Comparison of ENCODE assay signal across 1 cellular context in the genomic region with DNA sequence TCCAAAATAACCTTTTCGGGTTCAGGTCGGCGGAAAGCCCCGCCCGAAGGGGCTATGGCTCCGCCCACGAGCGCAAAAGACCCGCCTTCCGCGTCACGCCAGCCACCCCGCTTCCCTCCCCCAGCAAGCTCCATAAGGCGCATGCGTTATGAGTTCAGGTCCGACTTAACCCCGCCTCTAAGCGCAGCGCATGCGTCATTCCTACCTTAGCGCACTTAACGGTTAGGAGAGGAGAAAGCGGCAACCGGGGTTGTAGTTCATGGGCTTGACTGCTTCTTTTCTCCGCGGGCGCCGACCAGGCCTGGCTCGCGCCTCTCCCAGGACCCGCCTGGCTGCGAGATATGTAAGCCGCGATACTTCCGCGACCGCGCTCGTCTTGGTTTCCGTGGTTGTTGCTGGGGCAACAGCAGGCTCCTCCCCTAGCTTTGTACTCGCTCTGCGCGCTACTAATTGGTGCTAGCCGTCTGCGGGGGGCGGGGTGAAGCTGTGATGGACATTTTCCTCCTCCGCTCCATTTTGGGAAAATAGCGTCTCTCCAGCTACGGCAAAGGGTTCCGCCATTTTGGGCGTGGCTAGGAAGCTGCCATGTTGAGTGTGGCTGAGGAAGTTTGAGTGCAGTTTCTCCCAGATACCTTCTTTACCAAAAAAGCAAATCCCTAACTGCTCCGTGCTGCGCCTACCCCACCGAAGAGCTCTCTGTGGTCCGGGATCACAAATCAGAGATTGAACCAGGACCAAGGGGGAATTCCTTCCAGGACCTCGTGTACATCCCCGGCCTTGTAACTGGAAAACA.
TF ChIP-seq lines count a peak whose summit lies in the region.

A gene with protein sequence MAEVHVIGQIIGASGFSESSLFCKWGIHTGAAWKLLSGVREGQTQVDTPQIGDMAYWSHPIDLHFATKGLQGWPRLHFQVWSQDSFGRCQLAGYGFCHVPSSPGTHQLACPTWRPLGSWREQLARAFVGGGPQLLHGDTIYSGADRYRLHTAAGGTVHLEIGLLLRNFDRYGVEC (minus strand): TSS at position 397 of the 793 bp plus-strand sequence. CDS start 630 bp downstream, outside the sequence.

TF ChIP-seq in HEK293, 187 proteins besides CTCF, POLR2A, EP300 and RAD21 (continued from another document and continues in another):
- TF ChIP-seq EGR2 (tag by site-specific recombination; IDR thresholded peaks at IDR 0.05; ENCODE audit: low read depth) (0 out of 2 replicates have a peak, but pooled peaks have one; percentile 6), ZNF660 (tag by site-specific recombination; IDR thresholded peaks at IDR 0.05) (peak; percentile 86; the same call in 1 of the 2 replicates), ZNF549 (tag by site-specific recombination; IDR thresholded peaks at IDR 0.05) (no peak), ZNF610 (tag by site-specific recombination; IDR thresholded peaks at IDR 0.05; ENCODE audit: borderline replicate concordance) (0 out of 2 replicates have a peak, but pooled peaks have one; percentile 27), ZNF214 (tag by site-specific recombination; IDR thresholded peaks at IDR 0.05; ENCODE audit: borderline replicate concordance) (no peak), MYNN (tag by site-specific recombination; IDR thresholded peaks at IDR 0.05; ENCODE audit: borderline replicate concordance) (peak; percentile 82; the same call in 1 of the 2 replicates), GLI4 (tag by site-specific recombination; IDR thresholded peaks at IDR 0.05) (no peak), KLF7 (tag by site-specific recombination; IDR thresholded peaks at IDR 0.05; ENCODE audit: borderline replicate concordance) (peak; percentile 73; the same call in 1 of the 2 replicates), ZBTB48 (tag by site-specific recombination; IDR thresholded peaks at IDR 0.05) (peak; percentile 93), SP3 (tag by site-specific recombination; IDR thresholded peaks at IDR 0.05) (peak; percentile 91), MZF1 (tag by site-specific recombination; IDR thresholded peaks at IDR 0.05; ENCODE audit: borderline replicate concordance) (peak; percentile 81), ZNF701 (tag by site-specific recombination; IDR thresholded peaks at IDR 0.05) (no peak), ZNF629 (tag by site-specific recombination; IDR thresholded peaks at IDR 0.05) (peak; percentile 94), ZNF202 (tag by site-specific recombination; IDR thresholded peaks at IDR 0.05; ENCODE audit: borderline replicate concordance) (no peak), ZBTB17 (tag by site-specific recombination; IDR thresholded peaks at IDR 0.05) (peak; percentile 77), KLF8 (tag by site-specific recombination; IDR thresholded peaks at IDR 0.05) (peak; percentile 37; the same call in 1 of the 2 replicates), SP2 (tag by site-specific recombination; IDR thresholded peaks at IDR 0.05) (peak; percentile 92), ZNF175 (tag by site-specific recombination; IDR thresholded peaks at IDR 0.05) (no peak), ZNF747 (tag by site-specific recombination; IDR thresholded peaks at IDR 0.05) (no peak), ZNF843 (tag by site-specific recombination; IDR thresholded peaks at IDR 0.05) (no peak; the same call in 1 of the 2 replicates), GLIS1 (tag by site-specific recombination; IDR thresholded peaks at IDR 0.05) (peak; percentile 15; the same call in 1 of the 2 replicates), ZFHX2 (tag by site-specific recombination; conservative IDR thresholded peaks at IDR 0.05) (peak; percentile 39; the same call in 1 of the 2 replicates), ZBTB8A (tag by site-specific recombination; IDR thresholded peaks at IDR 0.05) (no peak), REPIN1 (tag by site-specific recombination; IDR thresholded peaks at IDR 0.05; ENCODE audit: low read depth) (no peak), ZXDB (tag by site-specific recombination; IDR thresholded peaks at IDR 0.05) (0 out of 2 replicates have a peak, but pooled peaks have one; percentile 56), ZSCAN16 (tag by site-specific recombination; IDR thresholded peaks at IDR 0.05) (no peak), GLIS2 (tag by site-specific recombination; IDR thresholded peaks at IDR 0.05) (peak; percentile 79), TRIM28 (IDR thresholded peaks at IDR 0.05; ENCODE audit: borderline replicate concordance, low read length) (0 out of 2 replicates have a peak, but pooled peaks have one; percentile 33), KLF1 (tag by site-specific recombination; IDR thresholded peaks at IDR 0.05) (peak; percentile 53; the same call in 1 of the 2 replicates), ZNF707 (tag by site-specific recombination; IDR thresholded peaks at IDR 0.05) (no peak), ZNF830 (tag by site-specific recombination; IDR thresholded peaks at IDR 0.05; ENCODE audit: low read depth) (no peak), ZNF350 (tag by site-specific recombination; IDR thresholded peaks at IDR 0.05) (no peak), ZNF837 (tag by site-specific recombination; IDR thresholded peaks at IDR 0.05) (no peak), ZSCAN30 (tag by site-specific recombination; IDR thresholded peaks at IDR 0.05) (no peak), ZNF24 (tag by site-specific recombination; IDR thresholded peaks at IDR 0.05) (no peak)
- TF ChIP-seq, protein P1, sequence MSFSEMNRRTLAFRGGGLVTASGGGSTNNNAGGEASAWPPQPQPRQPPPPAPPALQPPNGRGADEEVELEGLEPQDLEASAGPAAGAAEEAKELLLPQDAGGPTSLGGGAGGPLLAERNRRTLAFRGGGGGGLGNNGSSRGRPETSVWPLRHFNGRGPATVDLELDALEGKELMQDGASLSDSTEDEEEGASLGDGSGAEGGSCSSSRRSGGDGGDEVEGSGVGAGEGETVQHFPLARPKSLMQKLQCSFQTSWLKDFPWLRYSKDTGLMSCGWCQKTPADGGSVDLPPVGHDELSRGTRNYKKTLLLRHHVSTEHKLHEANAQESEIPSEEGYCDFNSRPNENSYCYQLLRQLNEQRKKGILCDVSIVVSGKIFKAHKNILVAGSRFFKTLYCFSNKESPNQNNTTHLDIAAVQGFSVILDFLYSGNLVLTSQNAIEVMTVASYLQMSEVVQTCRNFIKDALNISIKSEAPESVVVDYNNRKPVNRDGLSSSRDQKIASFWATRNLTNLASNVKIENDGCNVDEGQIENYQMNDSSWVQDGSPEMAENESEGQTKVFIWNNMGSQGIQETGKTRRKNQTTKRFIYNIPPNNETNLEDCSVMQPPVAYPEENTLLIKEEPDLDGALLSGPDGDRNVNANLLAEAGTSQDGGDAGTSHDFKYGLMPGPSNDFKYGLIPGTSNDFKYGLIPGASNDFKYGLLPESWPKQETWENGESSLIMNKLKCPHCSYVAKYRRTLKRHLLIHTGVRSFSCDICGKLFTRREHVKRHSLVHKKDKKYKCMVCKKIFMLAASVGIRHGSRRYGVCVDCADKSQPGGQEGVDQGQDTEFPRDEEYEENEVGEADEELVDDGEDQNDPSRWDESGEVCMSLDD (tag by site-specific recombination; IDR thresholded peaks at IDR 0.05), result peak; percentile 12; the same call in 1 of the 2 replicates
- TF ChIP-seq, protein P2, sequence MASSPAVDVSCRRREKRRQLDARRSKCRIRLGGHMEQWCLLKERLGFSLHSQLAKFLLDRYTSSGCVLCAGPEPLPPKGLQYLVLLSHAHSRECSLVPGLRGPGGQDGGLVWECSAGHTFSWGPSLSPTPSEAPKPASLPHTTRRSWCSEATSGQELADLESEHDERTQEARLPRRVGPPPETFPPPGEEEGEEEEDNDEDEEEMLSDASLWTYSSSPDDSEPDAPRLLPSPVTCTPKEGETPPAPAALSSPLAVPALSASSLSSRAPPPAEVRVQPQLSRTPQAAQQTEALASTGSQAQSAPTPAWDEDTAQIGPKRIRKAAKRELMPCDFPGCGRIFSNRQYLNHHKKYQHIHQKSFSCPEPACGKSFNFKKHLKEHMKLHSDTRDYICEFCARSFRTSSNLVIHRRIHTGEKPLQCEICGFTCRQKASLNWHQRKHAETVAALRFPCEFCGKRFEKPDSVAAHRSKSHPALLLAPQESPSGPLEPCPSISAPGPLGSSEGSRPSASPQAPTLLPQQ (tag by site-specific recombination; IDR thresholded peaks at IDR 0.05), result peak; percentile 13; the same call in 1 of the 2 replicates
- TF ChIP-seq, protein P3, sequence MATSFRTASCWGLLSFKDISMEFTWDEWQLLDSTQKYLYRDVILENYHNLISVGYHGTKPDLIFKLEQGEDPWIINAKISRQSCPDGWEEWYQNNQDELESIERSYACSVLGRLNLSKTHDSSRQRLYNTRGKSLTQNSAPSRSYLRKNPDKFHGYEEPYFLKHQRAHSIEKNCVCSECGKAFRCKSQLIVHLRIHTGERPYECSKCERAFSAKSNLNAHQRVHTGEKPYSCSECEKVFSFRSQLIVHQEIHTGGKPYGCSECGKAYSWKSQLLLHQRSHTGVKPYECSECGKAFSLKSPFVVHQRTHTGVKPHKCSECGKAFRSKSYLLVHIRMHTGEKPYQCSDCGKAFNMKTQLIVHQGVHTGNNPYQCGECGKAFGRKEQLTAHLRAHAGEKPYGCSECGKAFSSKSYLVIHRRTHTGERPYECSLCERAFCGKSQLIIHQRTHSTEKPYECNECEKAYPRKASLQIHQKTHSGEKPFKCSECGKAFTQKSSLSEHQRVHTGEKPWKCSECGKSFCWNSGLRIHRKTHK (tag by site-specific recombination; IDR thresholded peaks at IDR 0.05), result no peak
- TF ChIP-seq, protein P4, sequence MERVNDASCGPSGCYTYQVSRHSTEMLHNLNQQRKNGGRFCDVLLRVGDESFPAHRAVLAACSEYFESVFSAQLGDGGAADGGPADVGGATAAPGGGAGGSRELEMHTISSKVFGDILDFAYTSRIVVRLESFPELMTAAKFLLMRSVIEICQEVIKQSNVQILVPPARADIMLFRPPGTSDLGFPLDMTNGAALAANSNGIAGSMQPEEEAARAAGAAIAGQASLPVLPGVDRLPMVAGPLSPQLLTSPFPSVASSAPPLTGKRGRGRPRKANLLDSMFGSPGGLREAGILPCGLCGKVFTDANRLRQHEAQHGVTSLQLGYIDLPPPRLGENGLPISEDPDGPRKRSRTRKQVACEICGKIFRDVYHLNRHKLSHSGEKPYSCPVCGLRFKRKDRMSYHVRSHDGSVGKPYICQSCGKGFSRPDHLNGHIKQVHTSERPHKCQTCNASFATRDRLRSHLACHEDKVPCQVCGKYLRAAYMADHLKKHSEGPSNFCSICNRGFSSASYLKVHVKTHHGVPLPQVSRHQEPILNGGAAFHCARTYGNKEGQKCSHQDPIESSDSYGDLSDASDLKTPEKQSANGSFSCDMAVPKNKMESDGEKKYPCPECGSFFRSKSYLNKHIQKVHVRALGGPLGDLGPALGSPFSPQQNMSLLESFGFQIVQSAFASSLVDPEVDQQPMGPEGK (tag by site-specific recombination; IDR thresholded peaks at IDR 0.05), result peak; percentile 56
- TF ChIP-seq, protein P5, sequence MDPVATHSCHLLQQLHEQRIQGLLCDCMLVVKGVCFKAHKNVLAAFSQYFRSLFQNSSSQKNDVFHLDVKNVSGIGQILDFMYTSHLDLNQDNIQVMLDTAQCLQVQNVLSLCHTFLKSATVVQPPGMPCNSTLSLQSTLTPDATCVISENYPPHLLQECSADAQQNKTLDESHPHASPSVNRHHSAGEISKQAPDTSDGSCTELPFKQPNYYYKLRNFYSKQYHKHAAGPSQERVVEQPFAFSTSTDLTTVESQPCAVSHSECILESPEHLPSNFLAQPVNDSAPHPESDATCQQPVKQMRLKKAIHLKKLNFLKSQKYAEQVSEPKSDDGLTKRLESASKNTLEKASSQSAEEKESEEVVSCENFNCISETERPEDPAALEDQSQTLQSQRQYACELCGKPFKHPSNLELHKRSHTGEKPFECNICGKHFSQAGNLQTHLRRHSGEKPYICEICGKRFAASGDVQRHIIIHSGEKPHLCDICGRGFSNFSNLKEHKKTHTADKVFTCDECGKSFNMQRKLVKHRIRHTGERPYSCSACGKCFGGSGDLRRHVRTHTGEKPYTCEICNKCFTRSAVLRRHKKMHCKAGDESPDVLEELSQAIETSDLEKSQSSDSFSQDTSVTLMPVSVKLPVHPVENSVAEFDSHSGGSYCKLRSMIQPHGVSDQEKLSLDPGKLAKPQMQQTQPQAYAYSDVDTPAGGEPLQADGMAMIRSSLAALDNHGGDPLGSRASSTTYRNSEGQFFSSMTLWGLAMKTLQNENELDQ (tag by site-specific recombination; IDR thresholded peaks at IDR 0.05; ENCODE audit: low read depth), result no peak
- TF ChIP-seq, protein P6, sequence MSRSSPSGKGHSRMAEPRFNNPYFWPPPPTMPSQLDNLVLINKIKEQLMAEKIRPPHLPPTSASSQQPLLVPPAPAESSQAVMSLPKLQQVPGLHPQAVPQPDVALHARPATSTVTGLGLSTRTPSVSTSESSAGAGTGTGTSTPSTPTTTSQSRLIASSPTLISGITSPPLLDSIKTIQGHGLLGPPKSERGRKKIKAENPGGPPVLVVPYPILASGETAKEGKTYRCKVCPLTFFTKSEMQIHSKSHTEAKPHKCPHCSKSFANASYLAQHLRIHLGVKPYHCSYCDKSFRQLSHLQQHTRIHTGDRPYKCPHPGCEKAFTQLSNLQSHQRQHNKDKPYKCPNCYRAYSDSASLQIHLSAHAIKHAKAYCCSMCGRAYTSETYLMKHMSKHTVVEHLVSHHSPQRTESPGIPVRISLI (tag by site-specific recombination; IDR thresholded peaks at IDR 0.05), result 0 out of 2 replicates have a peak, but pooled peaks have one; percentile 30
- TF ChIP-seq, protein P7, sequence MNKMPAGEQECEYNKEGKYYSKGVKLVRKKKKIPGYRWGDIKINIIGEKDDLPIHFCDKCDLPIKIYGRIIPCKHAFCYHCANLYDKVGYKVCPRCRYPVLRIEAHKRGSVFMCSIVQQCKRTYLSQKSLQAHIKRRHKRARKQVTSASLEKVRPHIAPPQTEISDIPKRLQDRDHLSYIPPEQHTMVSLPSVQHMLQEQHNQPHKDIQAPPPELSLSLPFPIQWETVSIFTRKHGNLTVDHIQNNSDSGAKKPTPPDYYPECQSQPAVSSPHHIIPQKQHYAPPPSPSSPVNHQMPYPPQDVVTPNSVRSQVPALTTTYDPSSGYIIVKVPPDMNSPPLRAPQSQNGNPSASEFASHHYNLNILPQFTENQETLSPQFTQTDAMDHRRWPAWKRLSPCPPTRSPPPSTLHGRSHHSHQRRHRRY (tag by site-specific recombination; IDR thresholded peaks at IDR 0.05), result no peak
- TF ChIP-seq, protein P8, sequence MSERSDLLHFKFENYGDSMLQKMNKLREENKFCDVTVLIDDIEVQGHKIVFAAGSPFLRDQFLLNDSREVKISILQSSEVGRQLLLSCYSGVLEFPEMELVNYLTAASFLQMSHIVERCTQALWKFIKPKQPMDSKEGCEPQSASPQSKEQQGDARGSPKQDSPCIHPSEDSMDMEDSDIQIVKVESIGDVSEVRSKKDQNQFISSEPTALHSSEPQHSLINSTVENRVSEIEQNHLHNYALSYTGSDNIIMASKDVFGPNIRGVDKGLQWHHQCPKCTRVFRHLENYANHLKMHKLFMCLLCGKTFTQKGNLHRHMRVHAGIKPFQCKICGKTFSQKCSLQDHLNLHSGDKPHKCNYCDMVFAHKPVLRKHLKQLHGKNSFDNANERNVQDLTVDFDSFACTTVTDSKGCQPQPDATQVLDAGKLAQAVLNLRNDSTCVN (tag by site-specific recombination; optimal IDR thresholded peaks at IDR 0.05), result peak; percentile 52
- TF ChIP-seq, protein P9, sequence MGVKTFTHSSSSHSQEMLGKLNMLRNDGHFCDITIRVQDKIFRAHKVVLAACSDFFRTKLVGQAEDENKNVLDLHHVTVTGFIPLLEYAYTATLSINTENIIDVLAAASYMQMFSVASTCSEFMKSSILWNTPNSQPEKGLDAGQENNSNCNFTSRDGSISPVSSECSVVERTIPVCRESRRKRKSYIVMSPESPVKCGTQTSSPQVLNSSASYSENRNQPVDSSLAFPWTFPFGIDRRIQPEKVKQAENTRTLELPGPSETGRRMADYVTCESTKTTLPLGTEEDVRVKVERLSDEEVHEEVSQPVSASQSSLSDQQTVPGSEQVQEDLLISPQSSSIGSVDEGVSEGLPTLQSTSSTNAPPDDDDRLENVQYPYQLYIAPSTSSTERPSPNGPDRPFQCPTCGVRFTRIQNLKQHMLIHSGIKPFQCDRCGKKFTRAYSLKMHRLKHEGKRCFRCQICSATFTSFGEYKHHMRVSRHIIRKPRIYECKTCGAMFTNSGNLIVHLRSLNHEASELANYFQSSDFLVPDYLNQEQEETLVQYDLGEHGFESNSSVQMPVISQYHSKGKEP (tag by site-specific recombination; IDR thresholded peaks at IDR 0.05), result peak; percentile 49; the same call in 1 of the 2 replicates
